Comparison of ENCODE assay signal across 8 cellular contexts in genomic region chr16:89216315-89217137, GRCh38. TPM values are rescaled to one million over a fixed set of nuclear protein-coding genes. Genes with fewer than 3 reads are reported as not detected.
DNase-seq lines count a peak whose midpoint lies in the region; ATAC-seq and TF ChIP-seq lines count a peak whose summit lies in the region.

No MANE protein-coding gene starts in this region.

- no peaks in the 10 kb centered on the region for H3K9me3 Mint-ChIP-seq in CD8-positive, alpha-beta memory T cell
- H3K9me3 Mint-ChIP-seq in effector memory CD8-positive, alpha-beta T cell: no peaks in the 10 kb centered on the region

- H3K4me1 ChIP-seq in CD8-positive, alpha-beta memory T cell (ENCODE audit: insufficient read depth, low read length): peaks cover 21% of the 10 kb centered on the region

- DNase-seq in CD8-positive, alpha-beta memory T cell: peak; percentile 70 to 90 (median 77)
- DNase-seq in HFF-Myc (ENCODE audit: extremely low read depth, low read depth) (peak; percentile 52), NCI-H82 treated with DMSO at 0.1 percent for 48 hours (lab: John Stamatoyannopoulos, UW; ENCODE audit: unreplicated experiment) (peak; percentile 33), medulla oblongata (ENCODE audit: extremely low spot score) (peak; percentile 88)
- peak; percentile 50 to 57 (median 56) for DNase-seq in activated CD8-positive, alpha-beta memory T cell treated with anti-CD3 and anti-CD28 coated beads for 48 hours (ENCODE audit: low read depth in 2 of 3, low spot score in 2 of 3)
- peak; percentile 78 to 86 (median 82) for DNase-seq in effector memory CD8-positive, alpha-beta T cell
- peak; percentile 65 to 70 (median 65) for DNase-seq in stimulated activated CD4-positive, alpha-beta T cell treated with anti-CD3 and anti-CD28 coated beads, TNF-alpha, amount 100 ng/mL, for 24 hours (ENCODE audit: low read depth in 3 of 3)

- H3K36me3 ChIP-seq in CD8-positive, alpha-beta memory T cell (ENCODE audit: insufficient read depth, low read length): peaks cover 6% of the 10 kb centered on the region

- POLR2A ChIA-PET in CD8-positive, alpha-beta memory T cell (lab: Charles Lee): interaction anchor here (0.7 kb wide), 1 partner anchor 414 kb away, joined by 3 read pairs; no protein-coding TSS in a partner anchor

- no peaks in the 10 kb centered on the region for H3K27me3 ChIP-seq in CD8-positive, alpha-beta memory T cell (ENCODE audit: insufficient read depth, low read length, poor library complexity, severe bottlenecking)

- peak overlapping the region; percentile 96 for H3K27ac ChIP-seq in CD8-positive, alpha-beta memory T cell (ENCODE audit: low read depth, low read length)

- peaks cover 29 to 48% (median 41%) of the 10 kb centered on the region in 3 donors for H3K4me1 Mint-ChIP-seq in CD8-positive, alpha-beta memory T cell
- peaks cover 16 to 22% of the 10 kb centered on the region in 2 donors for H3K4me1 Mint-ChIP-seq in effector memory CD8-positive, alpha-beta T cell (ENCODE audit: low read depth in 2 of 2)

- H3K9me3 ChIP-seq in CD8-positive, alpha-beta memory T cell (ENCODE audit: low read length): no peaks in the 10 kb centered on the region

- H3K4me3 Mint-ChIP-seq in CD8-positive, alpha-beta memory T cell: peak overlapping the region; percentile 62 to 96 (median 81)
- H3K4me3 Mint-ChIP-seq in effector memory CD8-positive, alpha-beta T cell: peak overlapping the region; percentile 92 to 93

- CTCF ChIA-PET in CD8-positive, alpha-beta memory T cell (lab: Charles Lee): interaction anchor here (0.9 to 2.0 kb wide), 8 partner anchors 101 to 479 kb away, joined by 3 to 9 read pairs (median 4); partner anchors contain the start of genes APRT, GALNS and TRAPPC2L

- H3K4me3 ChIP-seq in CD8-positive, alpha-beta memory T cell (ENCODE audit: low read length): peak overlapping the region; percentile 61
- H3K4me3 ChIP-seq in HFF-Myc (replicated peaks; ENCODE audit: low read depth, low read length): peak overlapping the region; percentile 96

- H3K27me3 Mint-ChIP-seq in CD8-positive, alpha-beta memory T cell: no peaks in the 10 kb centered on the region
- no peaks in the 10 kb centered on the region for H3K27me3 Mint-ChIP-seq in effector memory CD8-positive, alpha-beta T cell

- peak overlapping the region; percentile 81 to 98 (median 94) for H3K27ac Mint-ChIP-seq in CD8-positive, alpha-beta memory T cell
- peak overlapping the region; percentile 95 to 97 for H3K27ac Mint-ChIP-seq in effector memory CD8-positive, alpha-beta T cell

- TF ChIP-seq CTCF in HFF-Myc (IDR thresholded peaks at IDR 0.05; ENCODE audit: low read depth, low read length, missing control alignments): peak; percentile 66

- ATAC-seq in effector memory CD8-positive, alpha-beta T cell (replicated peaks): peak; percentile 70
- ATAC-seq in HG02798 (IDR thresholded peaks at IDR 0.05; ENCODE audit: poor library complexity, unreplicated experiment): no peak

- peaks cover 2 to 27% (median 3%) of the 10 kb centered on the region in 3 donors for H3K36me3 Mint-ChIP-seq in CD8-positive, alpha-beta memory T cell
- H3K36me3 Mint-ChIP-seq in effector memory CD8-positive, alpha-beta T cell (ENCODE audit: insufficient read depth): peaks cover 15% of the 10 kb centered on the region

RNA-seq across cellular contexts. Expression of gene ZNF778, which starts 1.0 kb away (rescaled TPM):
- total RNA-seq in CD8-positive, alpha-beta memory T cell: 10 to 100 TPM; 11.4 to 13.5 TPM
- polyA plus RNA-seq in CD8-positive, alpha-beta memory T cell: 4.1 TPM

RNA-seq across cellular contexts. Expression of gene SLC22A31, which starts 16.2 kb away (rescaled TPM):
- total RNA-seq in CD8-positive, alpha-beta memory T cell: not detected
- polyA plus RNA-seq in CD8-positive, alpha-beta memory T cell: not detected

RNA-seq across cellular contexts. Expression of gene CDH15, which starts 45.0 kb away (rescaled TPM):
- not detected for total RNA-seq in CD8-positive, alpha-beta memory T cell
- polyA plus RNA-seq in CD8-positive, alpha-beta memory T cell: not detected

Comparison
In these comparisons a context has a peak if more than half of its experiments do, and no peak if none do; other contexts are left out.
1. DNase-seq: peak in every context shown above with its lines; median percentile 88 in medulla oblongata; 82 in effector memory CD8-positive, alpha-beta T cell; 77 in CD8-positive, alpha-beta memory T cell; 65 in stimulated activated CD4-positive, alpha-beta T cell treated with anti-CD3 and anti-CD28 coated beads, TNF-alpha, amount 100 ng/mL, for 24 hours; 56 in activated CD8-positive, alpha-beta memory T cell treated with anti-CD3 and anti-CD28 coated beads for 48 hours; 52 in HFF-Myc; 33 in NCI-H82 treated with DMSO at 0.1 percent for 48 hours.